ENCODE assay signal across 30 cellular contexts in genomic region chr2:68328901-68329300, GRCh38. TPM values are rescaled to one million over a fixed set of nuclear protein-coding genes. Genes with fewer than 3 reads are reported as not detected.
"Had no signal": no experiment of that assay in that cellular context is flagged by ENCODE, and none has a peak within 500 bp of the region (broad histone marks: within the 10 kb centered on the region; RNA-seq: fewer than 3 reads in every experiment).

No MANE protein-coding gene starts in this region.

- H3K36me3 ChIP-seq: left lung, lower lobe of right lung, pancreas, prostate gland, sigmoid colon, spleen, tibial nerve, uterus had no signal

- H3K4me1 ChIP-seq: left lung, lower lobe of right lung, pancreas, prostate gland, sigmoid colon, spleen, tibial nerve, uterus had no signal

- H3K27ac Mint-ChIP-seq: immature natural killer cell; naive thymus-derived CD8-positive, alpha-beta T cell; nephron; stimulated activated memory B cell treated with anti-CD40 and anti-IgM and Interleukin-4, amounts not matched to agents 10 μg/mL and 1 μg/mL and 100 μg/mL, for 72 hours; stimulated activated naive CD8-positive, alpha-beta T cell treated with anti-CD3 and anti-CD28 coated beads, Interleukin-15, amount 100 ng/mL, for 72 hours; type B pancreatic cell had no signal

- ATAC-seq: left colon; left lung; lower lobe of right lung; naive thymus-derived CD8-positive, alpha-beta T cell; pancreas; right cardiac atrium; stimulated activated memory B cell treated with anti-CD40 and anti-IgM and Interleukin-4, amounts not matched to agents 10 μg/mL and 1 μg/mL and 100 μg/mL, for 72 hours; stimulated activated naive CD8-positive, alpha-beta T cell treated with anti-CD3 and anti-CD28 coated beads, Interleukin-15, amount 100 ng/mL, for 72 hours had no signal

- H3K9me3 ChIP-seq: left lung, lower lobe of right lung, pancreas, prostate gland, sigmoid colon, spleen, tibial nerve, uterus had no signal

- H3K4me3 ChIP-seq: left lung, lower lobe of right lung, pancreas, prostate gland, sigmoid colon, spleen, tibial nerve, uterus had no signal

- H3K9me3 Mint-ChIP-seq: immature natural killer cell; naive thymus-derived CD8-positive, alpha-beta T cell; nephron; neural crest cell; stimulated activated memory B cell treated with anti-CD40 and anti-IgM and Interleukin-4, amounts not matched to agents 10 μg/mL and 1 μg/mL and 100 μg/mL, for 72 hours; stimulated activated naive CD8-positive, alpha-beta T cell treated with anti-CD3 and anti-CD28 coated beads, Interleukin-15, amount 100 ng/mL, for 72 hours; type B pancreatic cell had no signal

- H3K4me1 Mint-ChIP-seq: immature natural killer cell; naive thymus-derived CD8-positive, alpha-beta T cell; nephron; neural crest cell; stimulated activated memory B cell treated with anti-CD40 and anti-IgM and Interleukin-4, amounts not matched to agents 10 μg/mL and 1 μg/mL and 100 μg/mL, for 72 hours; stimulated activated naive CD8-positive, alpha-beta T cell treated with anti-CD3 and anti-CD28 coated beads, Interleukin-15, amount 100 ng/mL, for 72 hours had no signal

- FAIRE-seq: islet of Langerhans, kidney, pancreas, small intestine had no signal

- H3K4me3 Mint-ChIP-seq: immature natural killer cell; naive thymus-derived CD8-positive, alpha-beta T cell; nephron; neural crest cell; stimulated activated memory B cell treated with anti-CD40 and anti-IgM and Interleukin-4, amounts not matched to agents 10 μg/mL and 1 μg/mL and 100 μg/mL, for 72 hours; stimulated activated naive CD8-positive, alpha-beta T cell treated with anti-CD3 and anti-CD28 coated beads, Interleukin-15, amount 100 ng/mL, for 72 hours; type B pancreatic cell had no signal

- H3K27ac ChIP-seq: left lung, lower lobe of right lung, pancreas, prostate gland, sigmoid colon, spleen, tibial nerve, uterus had no signal

- DNase-seq: hypothalamus; immature natural killer cell; kidney; left colon; left lung; lower lobe of right lung; mammary epithelial cell; mesenchymal stem cell; naive thymus-derived CD8-positive, alpha-beta T cell; nucleus accumbens; pancreas; posterior cingulate gyrus; retina; right cardiac atrium; sigmoid colon; small intestine; spleen; stimulated activated CD4-positive, alpha-beta T cell treated with anti-CD3 and anti-CD28 coated beads, Interleukin-4, amount 100 ng/mL, for 4 hours; stimulated activated CD8-positive, alpha-beta memory T cell treated with anti-CD3 and anti-CD28 coated beads, Interleukin-4, amount 100 ng/mL, for 48 hours; stimulated activated naive CD4-positive, alpha-beta T cell treated with Interleukin-2 at 50 U/mL for 16 hours; stimulated activated naive CD8-positive, alpha-beta T cell treated with anti-CD3 and anti-CD28 coated beads, Interleukin-15, amount 100 ng/mL, for 72 hours; substantia nigra; uterus had no signal

- H3K36me3 Mint-ChIP-seq: immature natural killer cell; stimulated activated memory B cell treated with anti-CD40 and anti-IgM and Interleukin-4, amounts not matched to agents 10 μg/mL and 1 μg/mL and 100 μg/mL, for 72 hours; type B pancreatic cell had no signal

- H3K27me3 ChIP-seq: pancreas had no signal

RNA-seq across cellular contexts. Expression of gene CNRIP1, which starts 9.2 kb away (rescaled TPM):
- total RNA-seq: naive thymus-derived CD8-positive, alpha-beta T cell had no signal
- polyA plus RNA-seq: immature natural killer cell; mammary epithelial cell; naive thymus-derived CD8-positive, alpha-beta T cell had no signal

RNA-seq across cellular contexts. Expression of gene PLEK, which starts 36.2 kb away (rescaled TPM):
- total RNA-seq: neural crest cell had no signal
